In genomic region chr11:115612331-115612730, GRCh38 we compare ENCODE assay signal across 26 cellular contexts.
DNase-seq lines count a peak whose midpoint lies in the region; ATAC-seq and TF ChIP-seq lines count a peak whose summit lies in the region.
"Had no signal": no experiment of that assay in that cellular context is flagged by ENCODE, and none has a peak within 500 bp of the region (broad histone marks: within the 10 kb centered on the region; RNA-seq: fewer than 3 reads in every experiment).

No MANE protein-coding gene starts in this region.

- H3K4me3 ChIP-seq in endodermal cell (ENCODE audit: low read length) (no peak overlapping the region), mesenchymal stem cell (ENCODE audit: insufficient read depth in 1 of 2, low read depth in 1 of 2, low read length in 2 of 2) (no peak overlapping the region), esophagus muscularis mucosa (no peak overlapping the region)
- H3K4me3 ChIP-seq: heart left ventricle, Peyer's patch, thyroid gland had no signal

- no peak for TF ChIP-seq EP300 in esophagus muscularis mucosa (IDR thresholded peaks at IDR 0.05)

- H3K23ac ChIP-seq in mesenchymal stem cell (ENCODE audit: low read length in 2 of 2), result no peak overlapping the region

- H3K4me2 ChIP-seq in mesenchymal stem cell (ENCODE audit: low read length, poor library complexity, severe bottlenecking), result no peak overlapping the region

- no peaks in the 10 kb centered on the region for H3K79me1 ChIP-seq in mesenchymal stem cell (replicated peaks; ENCODE audit: low read length, poor library complexity, severe bottlenecking)

- H2BK5ac ChIP-seq in mesenchymal stem cell (ENCODE audit: low read depth, low read length, poor library complexity, severe bottlenecking), result no peak overlapping the region

- H2BK120ac ChIP-seq in mesenchymal stem cell (ENCODE audit: low read depth, low read length), result no peak overlapping the region

- intact Hi-C loops in posterior cingulate gyrus (cut with DNase I), result no loop called here
- intact Hi-C loops in esophagus muscularis mucosa (cut with DNase I), result no loop called here

- H3K9ac ChIP-seq in endodermal cell (ENCODE audit: extremely low read depth, low read length, poor library complexity, severe bottlenecking) (no peak overlapping the region), mesenchymal stem cell (ENCODE audit: low read length) (no peak overlapping the region)

- no peaks in the 10 kb centered on the region for H3K36me3 ChIP-seq in endodermal cell (ENCODE audit: control insufficient read depth, insufficient read depth, low read length)
- H3K36me3 ChIP-seq in mesenchymal stem cell (ENCODE audit: control insufficient read depth in 1 of 2, insufficient read depth in 2 of 2, low read depth in 1 of 2, low read length in 2 of 2), result no peaks in the 10 kb centered on the region
- no peaks in the 10 kb centered on the region for H3K36me3 ChIP-seq in esophagus muscularis mucosa
- H3K36me3 ChIP-seq: heart left ventricle, Peyer's patch, thyroid gland, WERI-Rb-1 had no signal

- H3K4me1 Mint-ChIP-seq in endodermal cell, result peaks cover 24% of the 10 kb centered on the region
- H3K4me1 Mint-ChIP-seq: CD8-positive, alpha-beta memory T cell; memory B cell; naive thymus-derived CD8-positive, alpha-beta T cell had no signal

- no peak overlapping the region for H3K27ac Mint-ChIP-seq in endodermal cell
- H3K27ac Mint-ChIP-seq: activated CD4-positive, alpha-beta memory T cell treated with anti-CD3 and anti-CD28 coated beads for 36 hours; CD8-positive, alpha-beta memory T cell; memory B cell; naive thymus-derived CD8-positive, alpha-beta T cell had no signal

- no peak overlapping the region for H2AFZ ChIP-seq in mesenchymal stem cell (ENCODE audit: low read depth, low read length)

- H3K9me3 ChIP-seq in endodermal cell (ENCODE audit: control insufficient read depth, low read length), result no peaks in the 10 kb centered on the region
- no peaks in the 10 kb centered on the region for H3K9me3 ChIP-seq in mesenchymal stem cell (ENCODE audit: control insufficient read depth, low read length)
- H3K9me3 ChIP-seq in esophagus muscularis mucosa, result no peaks in the 10 kb centered on the region
- H3K9me3 ChIP-seq: Peyer's patch, thyroid gland had no signal

- TF ChIP-seq POLR2A in esophagus muscularis mucosa (IDR thresholded peaks at IDR 0.05; ENCODE audit: low read depth), result no peak

- peaks cover 9% of the 10 kb centered on the region for H3K4me1 ChIP-seq in endodermal cell (ENCODE audit: control insufficient read depth, insufficient read depth, low read length)
- peaks cover 10% of the 10 kb centered on the region for H3K4me1 ChIP-seq in mesenchymal stem cell (ENCODE audit: control insufficient read depth, insufficient read depth, low read depth, low read length)
- H3K4me1 ChIP-seq in esophagus muscularis mucosa, result peaks cover 5 to 26% (median 15%) of the 10 kb centered on the region in 4 donors
- H3K4me1 ChIP-seq: Peyer's patch had no signal

- no peak overlapping the region for H3K18ac ChIP-seq in mesenchymal stem cell (ENCODE audit: low read depth in 1 of 2, low read length in 2 of 2)

- H3K27ac ChIP-seq in endodermal cell (ENCODE audit: low read depth, low read length), result no peak overlapping the region
- no peak overlapping the region for H3K27ac ChIP-seq in mesenchymal stem cell (ENCODE audit: low read length, poor library complexity, severe bottlenecking)
- H3K27ac ChIP-seq in esophagus muscularis mucosa (replicated peaks in 1 of 4), result no peak overlapping the region
- H3K27ac ChIP-seq: heart left ventricle, Peyer's patch, thyroid gland, WERI-Rb-1 had no signal

- 40 to 68% methylated on average over 5 to 7 of the region's 7 CpGs for WGBS in endodermal cell (ENCODE audit: insufficient coverage in 1 of 2, insufficient read length in 1 of 2), 2 experiments
- 82% methylated on average over 7 of the region's 7 CpGs for whole genome bisulfite sequencing in mesenchymal stem cell
- WGBS in esophagus muscularis mucosa, result 91% methylated on average over 7 of the region's 7 CpGs

- H3K36me3 Mint-ChIP-seq in endodermal cell (ENCODE audit: low read depth), result no peaks in the 10 kb centered on the region
- H3K36me3 Mint-ChIP-seq: activated CD4-positive, alpha-beta memory T cell treated with anti-CD3 and anti-CD28 coated beads for 36 hours; CD8-positive, alpha-beta memory T cell; memory B cell; naive thymus-derived CD8-positive, alpha-beta T cell had no signal

- H3K27me3 ChIP-seq in endodermal cell (ENCODE audit: control insufficient read depth, insufficient read depth, low read length, poor library complexity, severe bottlenecking), result peaks cover 11% of the 10 kb centered on the region
- H3K27me3 ChIP-seq in mesenchymal stem cell (ENCODE audit: control insufficient read depth in 1 of 2, insufficient read depth in 1 of 2, low read length in 2 of 2), result peaks cover 9 to 65% of the 10 kb centered on the region in 2 experiments
- H3K27me3 ChIP-seq in esophagus muscularis mucosa, result no peaks in the 10 kb centered on the region
- H3K27me3 ChIP-seq: heart left ventricle, Peyer's patch, thyroid gland had no signal

- DNase-seq in AG20443 (ENCODE audit: low spot score) (peak; percentile 80), LHCN-M2 (ENCODE audit: low read depth) (peak; percentile 28), endodermal cell (peak; percentile 78), mesenchymal stem cell (peak; percentile 51), posterior cingulate gyrus (no peak), esophagus muscularis mucosa (ENCODE audit: extremely low spot score) (no peak)
- DNase-seq: activated CD4-positive, alpha-beta memory T cell treated with anti-CD3 and anti-CD28 coated beads for 36 hours; activated naive CD4-positive, alpha-beta T cell; activated T-cell treated with anti-CD3 and anti-CD28 coated beads, Interleukin-2, amount 50 U/mL, for 1 hour; CD8-positive, alpha-beta memory T cell; heart left ventricle; Karpas-422; naive thymus-derived CD8-positive, alpha-beta T cell; NCI-H1048; NCI-H2081; NCI-H446; Peyer's patch; small intestine; stimulated activated CD4-positive, alpha-beta T cell treated with anti-CD3 and anti-CD28 coated beads, Interleukin-2, amount 100 ng/mL, for 48 hours; stimulated activated naive CD4-positive, alpha-beta T cell treated with Interleukin-2 at 50 U/mL for 16 hours; T-helper 2 cell; thyroid gland; WERI-Rb-1 had no signal

- H4K8ac ChIP-seq in mesenchymal stem cell (ENCODE audit: low read length), result no peak overlapping the region

- peaks cover 28% of the 10 kb centered on the region for H3K27me3 Mint-ChIP-seq in endodermal cell (ENCODE audit: insufficient read depth)
- H3K27me3 Mint-ChIP-seq: activated CD4-positive, alpha-beta memory T cell treated with anti-CD3 and anti-CD28 coated beads for 36 hours had no signal

- H3K14ac ChIP-seq in mesenchymal stem cell (ENCODE audit: low read length in 2 of 2), result no peak overlapping the region

- H2BK15ac ChIP-seq in mesenchymal stem cell (ENCODE audit: low read depth, poor library complexity, severe bottlenecking), result no peak overlapping the region

- H3K4me3 Mint-ChIP-seq in endodermal cell, result no peak overlapping the region
- H3K4me3 Mint-ChIP-seq: activated CD4-positive, alpha-beta memory T cell treated with anti-CD3 and anti-CD28 coated beads for 36 hours; CD8-positive, alpha-beta memory T cell; memory B cell; naive thymus-derived CD8-positive, alpha-beta T cell had no signal

- no peaks in the 10 kb centered on the region for H3K9me3 Mint-ChIP-seq in endodermal cell
- H3K9me3 Mint-ChIP-seq: activated CD4-positive, alpha-beta memory T cell treated with anti-CD3 and anti-CD28 coated beads for 36 hours had no signal

- H4K91ac ChIP-seq in mesenchymal stem cell (ENCODE audit: low read length), result no peak overlapping the region

- no peak overlapping the region for H2BK12ac ChIP-seq in mesenchymal stem cell (ENCODE audit: low read length in 2 of 2)

- no peak for TF ChIP-seq CTCF in endodermal cell (conservative IDR thresholded peaks at IDR 0.05)
- TF ChIP-seq CTCF in esophagus muscularis mucosa (IDR thresholded peaks at IDR 0.05), result no peak

- H2AK5ac ChIP-seq in mesenchymal stem cell (ENCODE audit: low read length, severe bottlenecking), result peak overlapping the region; percentile 36

- no peak for ATAC-seq in GM21528 (IDR thresholded peaks at IDR 0.05; ENCODE audit: low FRiP score, unreplicated experiment)
- ATAC-seq in GM18867 (IDR thresholded peaks at IDR 0.05; ENCODE audit: unreplicated experiment), result no peak
- ATAC-seq: heart left ventricle; naive thymus-derived CD8-positive, alpha-beta T cell had no signal

- no peak overlapping the region for H3K4ac ChIP-seq in mesenchymal stem cell (ENCODE audit: low read depth in 1 of 2, low read length in 2 of 2)

Comparison
In these comparisons a context has a peak if more than half of its experiments do, and no peak if none do; other contexts are left out.
1. DNase-seq: peak in AG20443 (single experiment), LHCN-M2 (single experiment), endodermal cell (single experiment) and mesenchymal stem cell (single experiment); none in posterior cingulate gyrus (0 of 10) and esophagus muscularis mucosa (single experiment).